Comparison of ENCODE assay signal across 12 cellular contexts in the genomic region with DNA sequence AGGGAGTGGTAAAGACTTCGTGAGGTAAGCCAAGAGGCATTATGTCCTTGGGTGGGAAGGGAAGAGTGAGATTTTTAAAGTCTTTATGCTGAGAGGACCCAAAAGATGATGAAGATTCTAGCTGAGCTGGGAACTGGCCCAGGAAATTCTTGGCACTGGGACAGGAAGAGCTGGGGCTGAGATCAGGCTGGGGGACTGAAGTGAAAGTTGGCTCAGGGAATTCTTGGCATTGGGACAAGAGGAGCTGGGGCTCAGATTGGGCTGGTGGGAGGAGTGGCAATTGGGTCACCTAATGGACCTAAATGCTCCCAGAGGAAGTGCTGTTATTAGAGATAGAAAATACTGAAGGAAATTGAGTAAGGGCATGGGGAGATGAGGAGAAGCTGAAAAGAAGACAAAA. TPM values are rescaled to one million over a fixed set of nuclear protein-coding genes. Genes with fewer than 3 reads are reported as not detected.
DNase-seq lines count a peak whose midpoint lies in the region; ATAC-seq, FAIRE-seq and TF ChIP-seq lines count a peak whose summit lies in the region.
"Had no signal": no experiment of that assay in that cellular context is flagged by ENCODE, and none has a peak within 500 bp of the region (broad histone marks: within the 10 kb centered on the region; RNA-seq: fewer than 3 reads in every experiment).

No MANE protein-coding gene starts in this region.

- ATAC-seq in left lung (peak; percentile 54), GM21526 (IDR thresholded peaks at IDR 0.05; ENCODE audit: low FRiP score, unreplicated experiment) (no peak), GM19351 (IDR thresholded peaks at IDR 0.05; ENCODE audit: unreplicated experiment) (no peak)
- ATAC-seq: activated CD8-positive, alpha-beta T cell treated with anti-CD3 and anti-CD28 coated beads, Interleukin-2, amount 10 ng/mL, durations not matched to agents 7 days and 5 days had no signal

- no peak for TF ChIP-seq CTCF in cardiac fibroblast (IDR thresholded peaks at IDR 0.05; ENCODE audit: low read depth, low read length)
- TF ChIP-seq CTCF in left lung (IDR thresholded peaks at IDR 0.05) = no peak

- H3K36me3 ChIP-seq in left lung = no peaks in the 10 kb centered on the region
- H3K36me3 ChIP-seq: Peyer's patch had no signal

- FAIRE-seq in urothelium cell line (lab: Jason Lieb, UNC) = no peak

- peaks cover 7 to 13% of the 10 kb centered on the region in 2 donors for H3K4me1 ChIP-seq in left lung
- H3K4me1 ChIP-seq: Peyer's patch had no signal

- H3K9me3 ChIP-seq in left lung = no peaks in the 10 kb centered on the region
- H3K9me3 ChIP-seq: Peyer's patch had no signal

- H3K4me3 ChIP-seq in cardiac fibroblast (replicated peaks in 1 of 2; ENCODE audit: low read depth in 2 of 2, low read length in 2 of 2) (no peak overlapping the region), left lung (no peak overlapping the region)
- H3K4me3 ChIP-seq: Peyer's patch had no signal

- intact Hi-C loops in left lung (cut with DNase I) = no loop called here

- no peak overlapping the region for H3K27ac ChIP-seq in left lung
- H3K27ac ChIP-seq: KMS-11, Peyer's patch had no signal

- DNase-seq in NCI-H1105 treated with DMSO at 0.1 percent for 48 hours (lab: John Stamatoyannopoulos, UW) = peak; percentile 10
- DNase-seq in NCI-H1105 (lab: John Stamatoyannopoulos, UW) = no peak
- DNase-seq in cardiac fibroblast (ENCODE audit: low read depth in 2 of 2) = peak; percentile 20 to 83
- DNase-seq in left lung = peak in 1 of 2 donors; percentile 37
- DNase-seq in urothelium cell line (ENCODE audit: low spot score) = peak; percentile 54
- no peak for DNase-seq in RPMI8226
- DNase-seq: 8988T; activated CD8-positive, alpha-beta T cell treated with anti-CD3 and anti-CD28 coated beads, Interleukin-2, amount 10 ng/mL, durations not matched to agents 7 days and 5 days had no signal

- no peaks in the 10 kb centered on the region for H3K27me3 ChIP-seq in left lung
- H3K27me3 ChIP-seq: Peyer's patch had no signal

RNA-seq across cellular contexts. Expression of gene SCEL, which starts 8.9 kb away (rescaled TPM):
- total RNA-seq in left lung = 100 to 1,000 TPM in 1 of 2 donors, 10 to 100 TPM in 1; 53.0 to 166 TPM
- total RNA-seq: activated CD8-positive, alpha-beta T cell treated with anti-CD3 and anti-CD28 coated beads, Interleukin-2, amount 10 ng/mL, durations not matched to agents 7 days and 5 days; Peyer's patch had no signal

Comparison
In these comparisons a context has a peak if more than half of its experiments do, and no peak if none do; other contexts are left out.
1. DNase-seq: peak in NCI-H1105 treated with DMSO at 0.1 percent for 48 hours (single experiment), cardiac fibroblast (2 of 2) and urothelium cell line (single experiment); none in NCI-H1105 (single experiment) and RPMI8226 (single experiment).